8 cellular contexts compared by ENCODE assay signal in genomic region chr17:143785-144281, GRCh38. TPM values are rescaled to one million over a fixed set of nuclear protein-coding genes. Genes with fewer than 3 reads are reported as not detected.
A peak's percentile ranks its signal among the peaks of the same experiment; 100 is the strongest.
DNase-seq lines count a peak whose midpoint lies in the region; ATAC-seq and TF ChIP-seq lines count a peak whose summit lies in the region.

No MANE protein-coding gene starts in this region.

- TF ChIP-seq CTCF in WTC11 (IDR thresholded peaks at IDR 0.05): peak; percentile 96
- peak; percentile 97 for TF ChIP-seq CTCF in MCF 10A (IDR thresholded peaks at IDR 0.05; ENCODE audit: unreplicated experiment)

- no peak overlapping the region for H3K4me3 Mint-ChIP-seq in WTC11
- H3K4me3 Mint-ChIP-seq in MCF 10A (ENCODE audit: unreplicated experiment): no peak overlapping the region

- DNase-seq in AG08396 (ENCODE audit: low spot score) (peak; percentile 95), GM19238 (ENCODE audit: insufficient read length, low spot score) (peak; percentile 90), NCI-H1694 (lab: John Stamatoyannopoulos, UW) (peak; percentile 52), WTC11 (ENCODE audit: low spot score) (peak; percentile 92), MCF 10A (ENCODE audit: unreplicated experiment) (peak; percentile 68), islet precursor cell (peak; percentile 95)
- DNase-seq in stimulated activated CD4-positive, alpha-beta T cell treated with anti-CD3 and anti-CD28 coated beads, Interleukin-15, amount 100 ng/mL, for 1 hour (ENCODE audit: low read depth in 1 of 2, low spot score in 1 of 2): peak; percentile 77 to 87

- intact Hi-C loops in MCF 10A (cut with micrococcal nuclease): loop anchor here (2.0 to 5.0 kb wide), 3 partner anchors 243 to 853 kb away; partner anchors contain the start of gene TIMM22

- POLR2A ChIA-PET in WTC11 (lab: Charles Lee): no interaction called here
- POLR2A ChIA-PET in MCF 10A (lab: Yijun Ruan, JAX): interaction anchor here (0.6 kb wide), 1 partner anchor 1222 kb away, joined by 3 read pairs; no protein-coding TSS in a partner anchor

- CTCF ChIA-PET in WTC11 (lab: Charles Lee): interaction anchor here (0.8 kb wide), 1 partner anchor 19 kb away, joined by 3 read pairs; no protein-coding TSS in a partner anchor
- CTCF ChIA-PET in MCF 10A (lab: Yijun Ruan, JAX): interaction anchor here (0.7 to 2.7 kb wide), 2 partner anchors 16 to 242 kb away, joined by 3 to 15 read pairs; no protein-coding TSS in a partner anchor

- H3K27me3 Mint-ChIP-seq in WTC11 (ENCODE audit: low read depth) (peaks cover 3% of the 10 kb centered on the region), MCF 10A (ENCODE audit: insufficient read depth, unreplicated experiment) (peaks cover 11% of the 10 kb centered on the region)

- peak; percentile 84 for ATAC-seq in WTC11
- no peak for ATAC-seq in HG03025 (IDR thresholded peaks at IDR 0.05; ENCODE audit: low FRiP score, unreplicated experiment)

- H3K27ac Mint-ChIP-seq in WTC11 (no peak overlapping the region), MCF 10A (ENCODE audit: low read depth, unreplicated experiment) (no peak overlapping the region)

- H3K4me1 Mint-ChIP-seq in WTC11: no peaks in the 10 kb centered on the region
- H3K4me1 Mint-ChIP-seq in MCF 10A (ENCODE audit: insufficient read depth, unreplicated experiment): no peaks in the 10 kb centered on the region

- H3K9me3 Mint-ChIP-seq in WTC11 (peaks cover 6% of the 10 kb centered on the region), MCF 10A (ENCODE audit: unreplicated experiment) (no peaks in the 10 kb centered on the region)

- no TSS peak for BruUV-seq in MCF 10A (replicated peaks; lab: Mats Ljungman, UMichigan)

- H3K36me3 Mint-ChIP-seq in WTC11: peaks cover 3% of the 10 kb centered on the region; the same call in 1 of the 2 replicates
- H3K36me3 Mint-ChIP-seq in MCF 10A (ENCODE audit: insufficient read depth, unreplicated experiment): no peaks in the 10 kb centered on the region

TF ChIP-seq in WTC11, 78 proteins besides CTCF, POLR2A, EP300 and RAD21:
- TF ChIP-seq STAT6 (CRISPR knock-in tag; conservative IDR thresholded peaks at IDR 0.05; ENCODE audit: low read depth): no peak
- TF ChIP-seq USF1 (CRISPR knock-in tag; IDR thresholded peaks at IDR 0.05): no peak
- TF ChIP-seq ZNF121 (CRISPR knock-in tag; IDR thresholded peaks at IDR 0.05): peak; percentile 51
- no peak for TF ChIP-seq ZNF263 (CRISPR knock-in tag; IDR thresholded peaks at IDR 0.05; ENCODE audit: low read depth)
- 0 out of 2 replicates have a peak, but pooled peaks have one; percentile 37 for TF ChIP-seq FOXP1 (CRISPR knock-in tag; IDR thresholded peaks at IDR 0.05; ENCODE audit: borderline replicate concordance)
- no peak for TF ChIP-seq GTF2I (CRISPR knock-in tag; conservative IDR thresholded peaks at IDR 0.05)
- TF ChIP-seq FOXK1 (CRISPR knock-in tag; IDR thresholded peaks at IDR 0.05): 0 out of 2 replicates have a peak, but pooled peaks have one; percentile 22
- peak; percentile 82; the same call in 1 of the 2 replicates for TF ChIP-seq MAX (CRISPR knock-in tag; IDR thresholded peaks at IDR 0.05)
- 0 out of 2 replicates have a peak, but pooled peaks have one; percentile 36 for TF ChIP-seq TP53 (CRISPR knock-in tag; IDR thresholded peaks at IDR 0.05)
TF ChIP-seq in WTC11: peak in this region for 5.

RNA-seq across cellular contexts. Expression of gene SCGB1C2, which starts 6.5 kb away (rescaled TPM):
- not detected in 3 replicates for total RNA-seq in WTC11 (2021)
- not detected in 2 replicates for total RNA-seq in MCF 10A (2022)

RNA-seq across cellular contexts. Expression of gene DOC2B, which starts 37.6 kb away (rescaled TPM):
- total RNA-seq in WTC11 (2021) (2.1 to 2.7 TPM (median 2.5 TPM) in 3 replicates), MCF 10A (2022) (not detected in 2 replicates)
